ENCODE assay signal across 20 cellular contexts in the genomic region with DNA sequence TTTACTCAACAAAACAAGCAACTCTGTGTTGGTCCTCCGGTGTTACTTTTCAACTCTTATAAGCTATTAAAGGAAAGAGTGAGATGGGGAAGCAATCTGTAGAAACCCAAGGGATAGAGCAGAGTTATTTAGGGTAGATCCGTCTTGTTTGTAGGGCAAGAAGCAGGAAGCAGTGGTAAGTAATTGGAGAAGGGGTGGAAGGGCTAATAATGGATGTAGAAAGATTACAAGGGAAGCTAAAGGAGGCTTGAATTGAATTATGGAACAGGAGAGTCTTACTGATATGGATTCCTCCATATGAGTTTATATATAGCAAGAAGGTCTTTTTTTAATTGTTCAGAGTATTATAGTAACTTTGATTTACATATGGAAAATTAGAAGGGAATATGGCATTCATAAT.
"Had no signal": no experiment of that assay in that cellular context is flagged by ENCODE, and none has a peak within 500 bp of the region (broad histone marks: within the 10 kb centered on the region; RNA-seq: fewer than 3 reads in every experiment).

No MANE protein-coding gene starts in this region.

- H3K4me3 ChIP-seq: colonic mucosa, esophagus squamous epithelium, lower lobe of right lung, ovary, right lobe of liver, stomach, thyroid gland had no signal

- DNase-seq: colonic mucosa; effector memory CD4-positive, alpha-beta T cell; esophagus squamous epithelium; foreskin melanocyte; head of caudate nucleus; left ventricle myocardium superior; lower lobe of right lung; naive thymus-derived CD4-positive, alpha-beta T cell; occipital lobe; ovary; right lobe of liver; stimulated activated CD4-positive, alpha-beta T cell treated with anti-CD3 and anti-CD28 coated beads, Interleukin-2, amount 100 ng/mL, for 24 hours; stimulated activated CD4-positive, alpha-beta T cell treated with anti-CD3 and anti-CD28 coated beads, Interleukin-4, amount 100 ng/mL, for 24 hours; stimulated activated naive CD4-positive, alpha-beta T cell treated with Interleukin-2 at 50 U/mL for 16 hours; stomach; thyroid gland; trophoblast cell had no signal

- H3K36me3 Mint-ChIP-seq: stimulated activated effector memory CD8-positive, alpha-beta T cell treated with anti-CD3 and anti-CD28 coated beads, Interleukin-12 subunit alpha, Interleukin-12 subunit beta, amount 100 ng/mL, for 72 hours had no signal

- H3K4me1 ChIP-seq: colonic mucosa, esophagus squamous epithelium, lower lobe of right lung, right lobe of liver, stomach, thyroid gland had no signal

- ATAC-seq: left ventricle myocardium superior; lower lobe of right lung; naive thymus-derived CD4-positive, alpha-beta T cell; right lobe of liver; stimulated activated effector memory CD8-positive, alpha-beta T cell treated with anti-CD3 and anti-CD28 coated beads, Interleukin-12 subunit alpha, Interleukin-12 subunit beta, amount 100 ng/mL, for 72 hours had no signal

- H3K4me3 Mint-ChIP-seq: central memory CD8-positive, alpha-beta T cell; dendritic cell treated with granulocyte-macrophage colony-stimulating factor and Interleukin-4, amounts not matched to agents 40 ng/mL and 50 ng/mL, for 4 days; naive thymus-derived CD4-positive, alpha-beta T cell; stimulated activated effector memory CD8-positive, alpha-beta T cell treated with anti-CD3 and anti-CD28 coated beads, Interleukin-12 subunit alpha, Interleukin-12 subunit beta, amount 100 ng/mL, for 72 hours had no signal

- H3K27ac Mint-ChIP-seq: dendritic cell treated with granulocyte-macrophage colony-stimulating factor and Interleukin-4, amounts not matched to agents 40 ng/mL and 50 ng/mL, for 4 days; naive thymus-derived CD4-positive, alpha-beta T cell; stimulated activated effector memory CD8-positive, alpha-beta T cell treated with anti-CD3 and anti-CD28 coated beads, Interleukin-12 subunit alpha, Interleukin-12 subunit beta, amount 100 ng/mL, for 72 hours had no signal

- H3K9me3 Mint-ChIP-seq: central memory CD8-positive, alpha-beta T cell; dendritic cell treated with granulocyte-macrophage colony-stimulating factor and Interleukin-4, amounts not matched to agents 40 ng/mL and 50 ng/mL, for 4 days; stimulated activated effector memory CD8-positive, alpha-beta T cell treated with anti-CD3 and anti-CD28 coated beads, Interleukin-12 subunit alpha, Interleukin-12 subunit beta, amount 100 ng/mL, for 72 hours had no signal

- H3K27me3 Mint-ChIP-seq: central memory CD8-positive, alpha-beta T cell; dendritic cell treated with granulocyte-macrophage colony-stimulating factor and Interleukin-4, amounts not matched to agents 40 ng/mL and 50 ng/mL, for 4 days; naive thymus-derived CD4-positive, alpha-beta T cell had no signal

- H3K9me3 ChIP-seq: colonic mucosa, esophagus squamous epithelium, lower lobe of right lung, ovary, right lobe of liver, stomach, thyroid gland had no signal

- H3K27me3 ChIP-seq: colonic mucosa, esophagus squamous epithelium, ovary, right lobe of liver, stomach, thyroid gland had no signal

- H3K27ac ChIP-seq: colonic mucosa, esophagus squamous epithelium, lower lobe of right lung, ovary, right lobe of liver, stomach, thyroid gland had no signal

- H3K4me1 Mint-ChIP-seq: central memory CD8-positive, alpha-beta T cell had no signal

- H3K36me3 ChIP-seq: colonic mucosa had no signal
